Comparison of ENCODE assay signal across 22 cellular contexts in the genomic region with DNA sequence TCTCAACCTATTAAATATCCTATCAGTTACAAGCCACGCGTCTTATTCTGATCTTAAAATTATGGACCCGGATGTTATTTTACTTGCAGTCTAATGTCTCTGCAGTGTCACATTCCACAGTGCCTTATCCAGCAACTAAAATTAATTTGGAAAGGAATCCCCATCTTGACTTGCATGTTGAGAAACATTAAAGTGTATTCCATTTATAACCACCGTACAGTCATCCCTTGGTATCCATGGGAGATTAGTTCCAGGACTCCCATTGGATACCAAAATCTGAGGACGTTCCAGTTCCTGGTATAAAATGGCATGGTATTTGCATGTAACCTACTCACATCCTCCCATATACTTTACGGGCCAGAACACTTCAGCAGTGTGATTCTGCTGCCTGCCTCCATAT.
"Had no signal": no experiment of that assay in that cellular context is flagged by ENCODE, and none has a peak within 500 bp of the region (broad histone marks: within the 10 kb centered on the region; RNA-seq: fewer than 3 reads in every experiment).

No MANE protein-coding gene starts in this region.

- H3K4me3 ChIP-seq: colonic mucosa, esophagus squamous epithelium, lower lobe of right lung, ovary, right lobe of liver, skin epidermis, thoracic aorta, transverse colon had no signal

- H3K36me3 ChIP-seq: neutrophil, ovary had no signal

- H3K4me1 ChIP-seq: colonic mucosa, esophagus squamous epithelium, lower lobe of right lung, right lobe of liver, transverse colon had no signal

- H3K27ac ChIP-seq: colonic mucosa, esophagus squamous epithelium, lower lobe of right lung, neutrophil, ovary, right lobe of liver, skin epidermis, thoracic aorta, transverse colon had no signal

- ATAC-seq: left lobe of liver; lower lobe of right lung; naive thymus-derived CD4-positive, alpha-beta T cell; right lobe of liver; stimulated activated naive B cell treated with anti-CD40 and anti-IgM and Interleukin-4, amounts not matched to agents 10 μg/mL and 1 μg/mL and 100 μg/mL, for 72 hours; stimulated activated naive CD8-positive, alpha-beta T cell treated with anti-CD3 and anti-CD28 coated beads, Interleukin-15, amount 100 ng/mL, for 72 hours had no signal

- DNase-seq: caudate nucleus; colonic mucosa; dermis blood vessel endothelial cell; esophagus squamous epithelium; foreskin melanocyte; glutamatergic neuron; hippocampal formation; kidney glomerular epithelial cell; lower lobe of right lung; midbrain; naive thymus-derived CD4-positive, alpha-beta T cell; ovary; right lobe of liver; stimulated activated CD4-positive, alpha-beta T cell treated with anti-CD3 and anti-CD28 coated beads, Interleukin-2, amount 100 ng/mL, for 24 hours; stimulated activated CD4-positive, alpha-beta T cell treated with anti-CD3 and anti-CD28 coated beads, Interleukin-4, amount 100 ng/mL, for 4 hours; stimulated activated naive B cell treated with anti-CD40 and anti-IgM and Interleukin-4, amounts not matched to agents 10 μg/mL and 1 μg/mL and 100 μg/mL, for 72 hours; stimulated activated naive CD8-positive, alpha-beta T cell treated with anti-CD3 and anti-CD28 coated beads, Interleukin-15, amount 100 ng/mL, for 72 hours; transverse colon had no signal

- H3K27me3 ChIP-seq: colonic mucosa, esophagus squamous epithelium, neutrophil, ovary, right lobe of liver, transverse colon had no signal

- H3K9me3 ChIP-seq: colonic mucosa, esophagus squamous epithelium, lower lobe of right lung, neutrophil, ovary, right lobe of liver, thoracic aorta, transverse colon had no signal
